8 cellular contexts compared by ENCODE assay signal in the genomic region with DNA sequence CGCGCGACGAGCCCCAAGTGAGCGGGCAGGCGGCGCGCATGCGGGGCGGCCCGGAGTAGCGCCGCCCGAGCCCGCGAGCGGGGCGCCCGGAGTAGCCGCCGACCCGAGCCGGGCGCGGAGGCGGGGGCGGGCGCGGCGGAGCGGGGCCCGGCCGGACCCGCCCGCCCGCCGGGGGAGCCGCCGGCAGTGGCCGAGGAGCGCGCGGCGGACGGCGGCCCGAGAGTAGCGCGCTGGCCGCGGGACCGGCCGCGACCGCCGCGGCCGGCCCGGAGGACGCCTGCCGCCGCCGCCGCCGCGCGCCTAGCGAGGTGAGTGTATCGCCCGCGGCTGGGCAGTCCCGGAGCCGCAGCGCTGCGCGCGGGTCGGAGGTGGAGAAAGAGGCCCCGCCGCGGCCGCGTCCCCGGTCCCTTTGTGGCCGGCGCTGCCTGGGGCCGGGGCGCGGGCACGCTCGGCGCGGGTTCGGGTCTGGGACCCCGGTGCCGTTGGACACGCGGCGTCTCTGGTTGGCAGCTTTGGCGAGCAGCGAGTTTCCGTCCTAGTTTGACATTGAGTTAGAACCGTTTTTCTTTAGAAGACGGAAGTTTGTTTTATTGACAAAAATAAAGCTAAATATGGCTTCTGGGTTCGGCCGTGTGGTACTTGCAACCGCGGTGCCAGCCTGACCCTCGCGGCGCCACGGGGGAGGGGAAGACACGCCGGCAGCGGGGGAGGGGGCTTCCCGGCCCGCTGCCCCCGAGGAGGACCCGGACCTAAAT. TPM values are rescaled to one million over a fixed set of nuclear protein-coding genes. Genes with fewer than 3 reads are reported as not detected.
DNase-seq lines count a peak whose midpoint lies in the region; ATAC-seq and TF ChIP-seq lines count a peak whose summit lies in the region.

GALNT1 (plus strand) TSS at position 186 of the 755 bp plus-strand sequence. CDS start 72,923 bp downstream, outside the sequence.

- TF ChIP-seq CTCF in epithelial cell of proximal tubule (conservative IDR thresholded peaks at IDR 0.05; ENCODE audit: low read depth, low read length) (no peak), transverse colon (IDR thresholded peaks at IDR 0.05) (no peak)

- H3K27ac Mint-ChIP-seq in activated CD8-positive, alpha-beta T cell treated with anti-CD3 and anti-CD28 coated beads, Interleukin-2, amount 10 ng/mL, durations not matched to agents 7 days and 5 days = peak within 1 kb of the TSS; percentile 60

- H3K27ac ChIP-seq in HUES64 (ENCODE audit: low read depth, low read length) (peak within 1 kb of the TSS; percentile 88), muscle layer of colon (ENCODE audit: low read depth, low read length) (peak within 1 kb of the TSS; percentile 93), transverse colon (peak within 1 kb of the TSS; percentile 91 to 98 (median 96))

- peaks cover 16% of the 10 kb centered on the region for H3K9me3 ChIP-seq in ES-I3 (ENCODE audit: control insufficient read depth, insufficient read depth, low read length)
- H3K9me3 ChIP-seq in HUES64 (ENCODE audit: insufficient read depth, low read depth, low read length) = peaks cover 20% of the 10 kb centered on the region
- H3K9me3 ChIP-seq in muscle layer of colon (ENCODE audit: low read length) = no peaks in the 10 kb centered on the region
- H3K9me3 ChIP-seq in transverse colon = no peaks in the 10 kb centered on the region

- in situ Hi-C loops in transverse colon (cut with MboI; ENCODE audit: low pct_ligation_motif_present in 1 of 4, low pct_unique_long_range_greater_than_20kb in 1 of 4, low sequenced_read_pairs in 3 of 4) = no loop called here

- peak within 1 kb of the TSS; percentile 70 for H3K4me3 Mint-ChIP-seq in activated CD8-positive, alpha-beta T cell treated with anti-CD3 and anti-CD28 coated beads, Interleukin-2, amount 10 ng/mL, durations not matched to agents 7 days and 5 days

- TF ChIP-seq POLR2A in transverse colon (IDR thresholded peaks at IDR 0.05) = no peak

- peaks cover 25% of the 10 kb centered on the region for H3K4me1 Mint-ChIP-seq in activated CD8-positive, alpha-beta T cell treated with anti-CD3 and anti-CD28 coated beads, Interleukin-2, amount 10 ng/mL, durations not matched to agents 7 days and 5 days (ENCODE audit: low read depth)

- H3K9me3 Mint-ChIP-seq in activated CD8-positive, alpha-beta T cell treated with anti-CD3 and anti-CD28 coated beads, Interleukin-2, amount 10 ng/mL, durations not matched to agents 7 days and 5 days (ENCODE audit: insufficient read depth) = peaks cover 3% of the 10 kb centered on the region

- H3K4me3 ChIP-seq in HUES64 (ENCODE audit: low read length) (peak within 1 kb of the TSS; percentile 93), epithelial cell of proximal tubule (ENCODE audit: low read depth, low read length) (peak within 1 kb of the TSS; percentile 77), muscle layer of colon (ENCODE audit: low read depth in 1 of 2, low read length in 2 of 2) (peak within 1 kb of the TSS; percentile 66 to 92), transverse colon (peak within 1 kb of the TSS; percentile 73 to 92 (median 86))

- POLR2A ChIA-PET in activated CD8-positive, alpha-beta T cell treated with anti-CD3 and anti-CD28 coated beads, Interleukin-2, amount 10 ng/mL, durations not matched to agents 7 days and 5 days (lab: Charles Lee) = interaction anchor here (0.8 to 2.7 kb wide), 4 partner anchors 15 to 151 kb away, joined by 3 to 13 read pairs (median 4); partner anchors contain the start of gene INO80C

- H3K27me3 Mint-ChIP-seq in activated CD8-positive, alpha-beta T cell treated with anti-CD3 and anti-CD28 coated beads, Interleukin-2, amount 10 ng/mL, durations not matched to agents 7 days and 5 days (ENCODE audit: low read depth) = peaks cover 17% of the 10 kb centered on the region

- H3K4me1 ChIP-seq in ES-I3 (ENCODE audit: insufficient read depth, low read length) = peaks cover 8% of the 10 kb centered on the region; the same call in 1 of the 2 replicates
- peaks cover 20% of the 10 kb centered on the region for H3K4me1 ChIP-seq in HUES64 (ENCODE audit: insufficient read depth, low read length)
- H3K4me1 ChIP-seq in muscle layer of colon (ENCODE audit: insufficient read depth, low read length) = peaks cover 14% of the 10 kb centered on the region
- H3K4me1 ChIP-seq in transverse colon = peaks cover 0 to 43% (median 39%) of the 10 kb centered on the region in 4 donors

- H3K36me3 ChIP-seq in ES-I3 (ENCODE audit: insufficient read depth, low read length) (no peaks in the 10 kb centered on the region), HUES64 (ENCODE audit: insufficient read depth, low read length) (0 out of 2 replicates have a peak, but pooled peaks cover 3% of the 10 kb centered on the region), muscle layer of colon (ENCODE audit: insufficient read depth, low read length) (no peaks in the 10 kb centered on the region), transverse colon (no peaks in the 10 kb centered on the region)

- under 1% methylated on average over 86 of the region's 119 CpGs for WGBS in HUES64
- 1% methylated on average over 48 of the region's 119 CpGs; no CpG with 5 or more reads in 1 of the 2 donors for WGBS in transverse colon (ENCODE audit: low coverage in 1 of 2), 2 donors

- intact Hi-C loops in transverse colon (cut with DNase I; ENCODE audit: low total_unique reads) = loop anchor here (5.0 kb wide), 1 partner anchor 514 kb away; no protein-coding TSS in a partner anchor

- H3K27me3 ChIP-seq in HUES64 (ENCODE audit: insufficient read depth, low read length) (peaks cover 20% of the 10 kb centered on the region), muscle layer of colon (ENCODE audit: control insufficient read depth in 1 of 2, insufficient read depth in 2 of 2, low read length in 2 of 2) (no peaks in the 10 kb centered on the region), transverse colon (no peaks in the 10 kb centered on the region)

- H3K36me3 Mint-ChIP-seq in activated CD8-positive, alpha-beta T cell treated with anti-CD3 and anti-CD28 coated beads, Interleukin-2, amount 10 ng/mL, durations not matched to agents 7 days and 5 days (ENCODE audit: low read depth) = peaks cover 16% of the 10 kb centered on the region

- no peak for TF ChIP-seq EP300 in transverse colon (IDR thresholded peaks at IDR 0.05; ENCODE audit: low read depth)

- peak; percentile 49 for ATAC-seq in activated CD8-positive, alpha-beta T cell treated with anti-CD3 and anti-CD28 coated beads, Interleukin-2, amount 10 ng/mL, durations not matched to agents 7 days and 5 days

- CTCF ChIA-PET in activated CD8-positive, alpha-beta T cell treated with anti-CD3 and anti-CD28 coated beads, Interleukin-2, amount 10 ng/mL, durations not matched to agents 7 days and 5 days (lab: Charles Lee) = interaction anchor here (0.8 kb wide), 1 partner anchor 8 kb away, joined by 4 read pairs; no protein-coding TSS in a partner anchor

- peak within 1 kb of the TSS; percentile 97 for H3K9ac ChIP-seq in ES-I3 (ENCODE audit: low read depth, low read length)
- H3K9ac ChIP-seq in HUES64 (ENCODE audit: low read depth, low read length) = peak within 1 kb of the TSS; percentile 87
- peak within 1 kb of the TSS; percentile 35 for H3K9ac ChIP-seq in muscle layer of colon (ENCODE audit: low read length)

- peak; percentile 38 for DNase-seq in activated CD8-positive, alpha-beta T cell treated with anti-CD3 and anti-CD28 coated beads, Interleukin-2, amount 10 ng/mL, durations not matched to agents 7 days and 5 days
- no peak for DNase-seq in epithelial cell of proximal tubule (ENCODE audit: low read depth)
- no peak for DNase-seq in transverse colon
- no peak for DNase-seq in effector CD4-positive, alpha-beta T cell
- DNase-seq in foreskin melanocyte = no peak

RNA-seq across cellular contexts. Expression of gene GALNT1, which starts in this region (rescaled TPM):
- 56.1 TPM for polyA plus RNA-seq in HUES64 (2013, experiment 1 of 2)
- 59.6 TPM for polyA plus RNA-seq in HUES64 (2013, experiment 2 of 2)
- 10 to 100 TPM; 34.5 to 35.8 TPM for total RNA-seq in activated CD8-positive, alpha-beta T cell treated with anti-CD3 and anti-CD28 coated beads, Interleukin-2, amount 10 ng/mL, durations not matched to agents 7 days and 5 days
- 44.6 and 49.5 TPM in 2 replicates for total RNA-seq in epithelial cell of proximal tubule
- total RNA-seq in transverse colon = 10 to 100 TPM; 21.7 to 86.8 (median 57.6) TPM

Comparison
In these comparisons a context has a peak if more than half of its experiments do, and no peak if none do; other contexts are left out.
1. H3K9ac ChIP-seq: peak in every context shown above with its lines; median percentile 97 in ES-I3; 87 in HUES64; 35 in muscle layer of colon.